8 cellular contexts compared by ENCODE assay signal in the genomic region with DNA sequence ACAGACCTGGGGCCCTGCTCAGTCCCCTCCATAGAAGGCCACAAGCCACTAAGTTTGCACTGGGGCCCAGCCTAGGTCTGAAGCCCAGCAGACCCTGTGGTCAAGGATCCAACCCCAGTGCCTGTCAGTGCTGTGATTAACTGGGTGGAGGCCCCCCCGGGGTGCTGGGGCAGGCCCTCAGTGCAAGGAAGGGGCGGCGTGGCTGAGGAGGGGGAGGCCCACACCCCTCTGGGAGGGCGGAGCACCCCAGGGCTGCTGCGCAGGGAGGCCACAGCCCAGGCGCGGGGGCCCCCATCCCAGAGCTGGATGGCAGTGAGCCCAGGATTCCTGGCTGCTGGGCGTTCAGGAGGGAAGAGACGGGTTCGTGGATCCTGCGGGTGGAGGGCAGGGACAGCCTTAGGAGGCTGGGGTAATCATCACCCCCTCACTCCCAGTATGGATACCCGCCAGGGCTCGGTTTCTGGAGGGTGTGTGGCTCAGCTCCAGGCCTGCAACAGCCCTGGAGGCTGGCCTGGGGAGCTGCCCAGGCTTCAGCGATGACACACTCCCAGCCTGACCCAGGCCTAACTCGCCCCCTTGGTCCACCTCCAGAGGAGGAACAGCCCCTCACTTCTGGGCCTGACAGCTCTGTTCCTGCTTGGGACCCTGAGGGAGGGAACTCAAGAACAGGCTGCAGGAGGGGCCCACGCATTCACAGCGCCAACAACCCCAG. TPM values are rescaled to one million over a fixed set of nuclear protein-coding genes. Genes with fewer than 3 reads are reported as not detected.
A peak's percentile ranks its signal among the peaks of the same experiment; 100 is the strongest.
DNase-seq lines count a peak whose midpoint lies in the region; TF ChIP-seq lines count a peak whose summit lies in the region.

No MANE protein-coding gene starts in this region.

- H3K36me3 ChIP-seq in sigmoid colon = peaks cover 0 to 31% (median 12%) of the 10 kb centered on the region in 4 donors

- WGBS in sigmoid colon, 2 donors = 67 to 73% methylated on average over 17 of the region's 17 CpGs

- no peak for TF ChIP-seq POLR2A in sigmoid colon (IDR thresholded peaks at IDR 0.05)

- intact Hi-C loops in sigmoid colon (cut with DNase I) = no loop called here

- H3K9me3 ChIP-seq in sigmoid colon = no peaks in the 10 kb centered on the region

- no peak for TF ChIP-seq CTCF in sigmoid colon (IDR thresholded peaks at IDR 0.05)

- peak overlapping the region; percentile 28 to 50 (median 44) for H3K4me3 ChIP-seq in sigmoid colon

- H3K27me3 ChIP-seq in sigmoid colon = no peaks in the 10 kb centered on the region

- peak in 1 of 4 donors; percentile 41 for TF ChIP-seq EP300 in sigmoid colon (IDR thresholded peaks at IDR 0.05)

- H3K4me1 ChIP-seq in sigmoid colon = peaks cover 0 to 46% (median 38%) of the 10 kb centered on the region in 4 donors

- H3K27ac ChIP-seq in angular gyrus (ENCODE audit: low read depth, low read length) = peak overlapping the region; percentile 96
- peak overlapping the region; percentile 85 to 93 (median 91) for H3K27ac ChIP-seq in sigmoid colon

- peak; percentile 90 for DNase-seq in GM03348 (ENCODE audit: low spot score)
- peak; percentile 73 for DNase-seq in hepatic stellate cell (ENCODE audit: low spot score)
- peak; percentile 95 for DNase-seq in sigmoid colon
- DNase-seq in amniotic stem cell (lab: John Stamatoyannopoulos, UW) = no peak
- no peak for DNase-seq in KG1 (lab: John Stamatoyannopoulos, UW)
- no peak for DNase-seq in T-helper 9 cell
- DNase-seq in NCI-H2171 (lab: John Stamatoyannopoulos, UW) = no peak

RNA-seq across cellular contexts. Expression of a gene that starts 0.9 kb away (rescaled TPM):
- 1 to 10 TPM; 4.2 to 6.4 (median 4.9) TPM for total RNA-seq in sigmoid colon
- under 1 TPM in 2 of 3 donors, not detected in 1; 0.60 to 0.99 TPM for polyA plus RNA-seq in sigmoid colon

RNA-seq across cellular contexts. Expression of a gene that starts 10.5 kb away (rescaled TPM):
- total RNA-seq in sigmoid colon = 100 to 1,000 TPM; 225 to 366 (median 303) TPM
- polyA plus RNA-seq in sigmoid colon = 100 to 1,000 TPM; 391 to 668 (median 656) TPM

RNA-seq across cellular contexts. Expression of a gene that starts 15.0 kb away (rescaled TPM):
- total RNA-seq in sigmoid colon = 10 to 100 TPM in 2 of 4 donors, 1 to 10 TPM in 2; 2.9 to 14.0 (median 7.3) TPM
- polyA plus RNA-seq in sigmoid colon = 1 to 10 TPM; 3.7 to 8.0 (median 4.8) TPM

RNA-seq across cellular contexts. Expression of a gene that starts 41.5 kb away (rescaled TPM):
- total RNA-seq in sigmoid colon = 10 to 100 TPM; 62.0 to 90.6 (median 79.3) TPM
- 10 to 100 TPM; 53.5 to 77.4 (median 58.0) TPM for polyA plus RNA-seq in sigmoid colon

RNA-seq across cellular contexts. Expression of a gene that starts 47.5 kb away (rescaled TPM):
- total RNA-seq in sigmoid colon = 10 to 100 TPM in 3 of 4 donors, 1 to 10 TPM in 1; 7.8 to 18.1 (median 13.0) TPM
- 10 to 100 TPM in 1 of 3 donors, 1 to 10 TPM in 2; 8.8 to 17.9 (median 9.0) TPM for polyA plus RNA-seq in sigmoid colon

Comparison
In these comparisons a context has a peak if more than half of its experiments do, and no peak if none do; other contexts are left out.
1. DNase-seq: peak in GM03348 (single experiment), hepatic stellate cell (single experiment) and sigmoid colon (single experiment); none in amniotic stem cell (single experiment), KG1 (single experiment), T-helper 9 cell (single experiment) and NCI-H2171 (single experiment).